In genomic region chr10:123158682-123159081, GRCh38 we compare ENCODE assay signal across 16 cellular contexts. TPM values are rescaled to one million over a fixed set of nuclear protein-coding genes. Genes with fewer than 3 reads are reported as not detected.
DNase-seq lines count a peak whose midpoint lies in the region; TF ChIP-seq lines count a peak whose summit lies in the region.
"Had no signal": no experiment of that assay in that cellular context is flagged by ENCODE, and none has a peak within 500 bp of the region (broad histone marks: within the 10 kb centered on the region; RNA-seq: fewer than 3 reads in every experiment).

No MANE protein-coding gene starts in this region.

- peaks cover 36% of the 10 kb centered on the region for H3K36me3 ChIP-seq in effector memory CD4-positive, alpha-beta T cell (ENCODE audit: control insufficient read depth, insufficient read depth, low read length)

- DNase-seq in activated T-cell treated with anti-CD3 and anti-CD28 coated beads, Interleukin-2, amount 50 U/mL, for 24 hours = no peak
- no peak for DNase-seq in activated T-cell treated with anti-CD3 and anti-CD28 coated beads for 4 hours
- no peak for DNase-seq in HFFc6
- no peak for DNase-seq in activated T-helper 1 cell treated with anti-CD3 and anti-CD28 coated beads, Interleukin-12 subunit alpha, Interleukin-12 subunit beta, Interleukin-2, Interleukin-4 antibody, amounts not matched to agents 30 ng/mL and 10 ng/mL and 1 ng/mL, durations not matched to agents 14 hours and 24 hours and 36 hours (ENCODE audit: low spot score)
- no peak for DNase-seq in effector memory CD4-positive, alpha-beta T cell
- no peak for DNase-seq in chondrocyte (ENCODE audit: low spot score)
- no peak for DNase-seq in NK-92 (lab: John Stamatoyannopoulos, UW; ENCODE audit: unreplicated experiment)
- DNase-seq: activated CD4-positive, alpha-beta T cell treated with anti-CD3 and anti-CD28 coated beads for 4 hours; H7; islet precursor cell; NCI-H146 had no signal

- peak overlapping the region; percentile 99 for H3K4me3 Mint-ChIP-seq in activated T-cell treated with anti-CD3 and anti-CD28 coated beads, Interleukin-2, amount 50 U/mL, for 24 hours
- H3K4me3 Mint-ChIP-seq in HFFc6 (peak overlapping the region; percentile 81), nephron (peak overlapping the region in 2 of 3 experiments; percentile 5 to 9), chondrocyte (ENCODE audit: unreplicated experiment) (no peak overlapping the region)
- peak overlapping the region; percentile 69 for H3K4me3 Mint-ChIP-seq in activated T-helper 1 cell treated with anti-CD3 and anti-CD28 coated beads, Interleukin-12 subunit alpha, Interleukin-12 subunit beta, Interleukin-2, Interleukin-4 antibody, amounts not matched to agents 30 ng/mL and 10 ng/mL and 1 ng/mL, durations not matched to agents 14 hours and 24 hours and 36 hours
- H3K4me3 Mint-ChIP-seq: mesothelial cell of epicardium had no signal

- TF ChIP-seq CTCF in HFFc6 (IDR thresholded peaks at IDR 0.05) = no peak
- TF ChIP-seq CTCF in nephron (IDR thresholded peaks at IDR 0.05; ENCODE audit: unreplicated experiment in 3 of 3) = no peak
- no peak for TF ChIP-seq CTCF in chondrocyte (IDR thresholded peaks at IDR 0.05)

- H3K4me1 ChIP-seq in effector memory CD4-positive, alpha-beta T cell (ENCODE audit: control insufficient read depth, insufficient read depth, low read length, poor library complexity, severe bottlenecking) = peaks cover 40% of the 10 kb centered on the region

- no peaks in the 10 kb centered on the region for H3K9me3 ChIP-seq in effector memory CD4-positive, alpha-beta T cell (ENCODE audit: control insufficient read depth, low read length)

- H3K36me3 Mint-ChIP-seq in activated T-cell treated with anti-CD3 and anti-CD28 coated beads, Interleukin-2, amount 50 U/mL, for 24 hours (ENCODE audit: low read depth) = peaks cover 95% of the 10 kb centered on the region
- H3K36me3 Mint-ChIP-seq in HFFc6 (ENCODE audit: low read depth) (peaks cover 65% of the 10 kb centered on the region), nephron (ENCODE audit: low read depth) (peaks cover 64% of the 10 kb centered on the region), chondrocyte (ENCODE audit: low read depth) (peaks cover 32% of the 10 kb centered on the region)
- peaks cover 57% of the 10 kb centered on the region for H3K36me3 Mint-ChIP-seq in activated T-helper 1 cell treated with anti-CD3 and anti-CD28 coated beads, Interleukin-12 subunit alpha, Interleukin-12 subunit beta, Interleukin-2, Interleukin-4 antibody, amounts not matched to agents 30 ng/mL and 10 ng/mL and 1 ng/mL, durations not matched to agents 14 hours and 24 hours and 36 hours (ENCODE audit: low read depth)

- intact Hi-C loops in activated T-helper 1 cell treated with anti-CD3 and anti-CD28 coated beads, Interleukin-12 subunit alpha, Interleukin-12 subunit beta, Interleukin-2, Interleukin-4 antibody, amounts not matched to agents 30 ng/mL and 10 ng/mL and 1 ng/mL, durations not matched to agents 14 hours and 24 hours and 36 hours (cut with micrococcal nuclease) = loop anchor here (10.0 kb wide), 3 partner anchors 1066 to 1566 kb away; partner anchors contain the start of gene ATE1

- no peaks in the 10 kb centered on the region for H3K27me3 ChIP-seq in effector memory CD4-positive, alpha-beta T cell (replicated peaks; ENCODE audit: control insufficient read depth, insufficient read depth, low read length, poor library complexity, severe bottlenecking)

- peaks cover 68% of the 10 kb centered on the region for H3K4me1 Mint-ChIP-seq in activated T-cell treated with anti-CD3 and anti-CD28 coated beads, Interleukin-2, amount 50 U/mL, for 24 hours (ENCODE audit: low read depth)
- H3K4me1 Mint-ChIP-seq in HFFc6 (ENCODE audit: low read depth) (peaks cover 63% of the 10 kb centered on the region), nephron (peaks cover 17% of the 10 kb centered on the region), chondrocyte (ENCODE audit: low read depth) (peaks cover 39% of the 10 kb centered on the region)
- peaks cover 69% of the 10 kb centered on the region for H3K4me1 Mint-ChIP-seq in activated T-helper 1 cell treated with anti-CD3 and anti-CD28 coated beads, Interleukin-12 subunit alpha, Interleukin-12 subunit beta, Interleukin-2, Interleukin-4 antibody, amounts not matched to agents 30 ng/mL and 10 ng/mL and 1 ng/mL, durations not matched to agents 14 hours and 24 hours and 36 hours (ENCODE audit: low read depth)

- H3K9me3 Mint-ChIP-seq in activated T-cell treated with anti-CD3 and anti-CD28 coated beads, Interleukin-2, amount 50 U/mL, for 24 hours = no peaks in the 10 kb centered on the region
- H3K9me3 Mint-ChIP-seq in HFFc6 (no peaks in the 10 kb centered on the region), nephron (no peaks in the 10 kb centered on the region), chondrocyte (ENCODE audit: low read depth) (no peaks in the 10 kb centered on the region)
- H3K9me3 Mint-ChIP-seq in activated T-helper 1 cell treated with anti-CD3 and anti-CD28 coated beads, Interleukin-12 subunit alpha, Interleukin-12 subunit beta, Interleukin-2, Interleukin-4 antibody, amounts not matched to agents 30 ng/mL and 10 ng/mL and 1 ng/mL, durations not matched to agents 14 hours and 24 hours and 36 hours = no peaks in the 10 kb centered on the region
- H3K9me3 Mint-ChIP-seq: mesothelial cell of epicardium had no signal

- H3K27me3 Mint-ChIP-seq in activated T-cell treated with anti-CD3 and anti-CD28 coated beads, Interleukin-2, amount 50 U/mL, for 24 hours = no peaks in the 10 kb centered on the region
- H3K27me3 Mint-ChIP-seq in HFFc6 (ENCODE audit: insufficient read depth) = peaks cover 3% of the 10 kb centered on the region; the same call in 1 of the 2 replicates
- no peaks in the 10 kb centered on the region for H3K27me3 Mint-ChIP-seq in activated T-helper 1 cell treated with anti-CD3 and anti-CD28 coated beads, Interleukin-12 subunit alpha, Interleukin-12 subunit beta, Interleukin-2, Interleukin-4 antibody, amounts not matched to agents 30 ng/mL and 10 ng/mL and 1 ng/mL, durations not matched to agents 14 hours and 24 hours and 36 hours (ENCODE audit: insufficient read depth)
- peaks cover 6% of the 10 kb centered on the region for H3K27me3 Mint-ChIP-seq in nephron (ENCODE audit: low read depth)
- H3K27me3 Mint-ChIP-seq in chondrocyte (ENCODE audit: low read depth) = no peaks in the 10 kb centered on the region

- no peak overlapping the region for H3K27ac ChIP-seq in effector memory CD4-positive, alpha-beta T cell (ENCODE audit: insufficient read depth, low read length, poor library complexity, severe bottlenecking)
- H3K27ac ChIP-seq: epithelial cell of prostate had no signal

- H3K27ac Mint-ChIP-seq in activated T-cell treated with anti-CD3 and anti-CD28 coated beads, Interleukin-2, amount 50 U/mL, for 24 hours = peak overlapping the region; percentile 37
- H3K27ac Mint-ChIP-seq in HFFc6 (peak overlapping the region; percentile 6; the same call in 1 of the 2 replicates), nephron (no peak overlapping the region), chondrocyte (ENCODE audit: unreplicated experiment) (no peak overlapping the region)
- no peak overlapping the region for H3K27ac Mint-ChIP-seq in activated T-helper 1 cell treated with anti-CD3 and anti-CD28 coated beads, Interleukin-12 subunit alpha, Interleukin-12 subunit beta, Interleukin-2, Interleukin-4 antibody, amounts not matched to agents 30 ng/mL and 10 ng/mL and 1 ng/mL, durations not matched to agents 14 hours and 24 hours and 36 hours
- H3K27ac Mint-ChIP-seq: mesothelial cell of epicardium had no signal

- H3K4me3 ChIP-seq in effector memory CD4-positive, alpha-beta T cell (ENCODE audit: insufficient read depth, low read depth, low read length, poor library complexity, severe bottlenecking) = no peak overlapping the region
- H3K4me3 ChIP-seq: smooth muscle cell had no signal

RNA-seq across cellular contexts. Expression of gene BUB3, which starts 4.5 kb away (rescaled TPM):
- 100 to 1,000 TPM; 154 to 214 (median 202) TPM for total RNA-seq in HFFc6 (2021; fragmentation: NEBNext Ultra II Directional; extraction: Animal tissue kit (Norgen Biotek cat#: 25700))
- total RNA-seq in activated T-helper 1 cell treated with anti-CD3 and anti-CD28 coated beads, Interleukin-12 subunit alpha, Interleukin-12 subunit beta, Interleukin-2, Interleukin-4 antibody, amounts not matched to agents 30 ng/mL and 10 ng/mL and 1 ng/mL, durations not matched to agents 14 hours and 24 hours and 36 hours = 197 and 201 TPM in 2 replicates
- total RNA-seq in chondrocyte = 69.8 to 74.1 TPM (median 71.9 TPM) in 3 replicates

RNA-seq across cellular contexts. Expression of gene HMX2, which starts 10.7 kb away (rescaled TPM):
- not detected for total RNA-seq in HFFc6 (2021; fragmentation: NEBNext Ultra II Directional; extraction: Animal tissue kit (Norgen Biotek cat#: 25700))
- not detected in 2 replicates for total RNA-seq in activated T-helper 1 cell treated with anti-CD3 and anti-CD28 coated beads, Interleukin-12 subunit alpha, Interleukin-12 subunit beta, Interleukin-2, Interleukin-4 antibody, amounts not matched to agents 30 ng/mL and 10 ng/mL and 1 ng/mL, durations not matched to agents 14 hours and 24 hours and 36 hours
- not detected in 3 replicates for total RNA-seq in chondrocyte
- total RNA-seq: H7, mesothelial cell of epicardium, omental fat pad, smooth muscle cell had no signal

RNA-seq across cellular contexts. Expression of gene HMX3, which starts 22.9 kb away (rescaled TPM):
- total RNA-seq in HFFc6 (2021; fragmentation: NEBNext Ultra II Directional; extraction: Animal tissue kit (Norgen Biotek cat#: 25700)) = not detected
- not detected in 2 replicates for total RNA-seq in activated T-helper 1 cell treated with anti-CD3 and anti-CD28 coated beads, Interleukin-12 subunit alpha, Interleukin-12 subunit beta, Interleukin-2, Interleukin-4 antibody, amounts not matched to agents 30 ng/mL and 10 ng/mL and 1 ng/mL, durations not matched to agents 14 hours and 24 hours and 36 hours
- not detected in 3 replicates for total RNA-seq in chondrocyte
- total RNA-seq: H7, mesothelial cell of epicardium, smooth muscle cell had no signal

Comparison
In these comparisons a context has a peak if more than half of its experiments do, and no peak if none do; other contexts are left out.
1. H3K27ac Mint-ChIP-seq: peak in activated T-cell treated with anti-CD3 and anti-CD28 coated beads, Interleukin-2, amount 50 U/mL, for 24 hours (single experiment) and HFFc6 (single experiment); none in activated T-helper 1 cell treated with anti-CD3 and anti-CD28 coated beads, Interleukin-12 subunit alpha, Interleukin-12 subunit beta, Interleukin-2, Interleukin-4 antibody, amounts not matched to agents 30 ng/mL and 10 ng/mL and 1 ng/mL, durations not matched to agents 14 hours and 24 hours and 36 hours (single experiment), nephron (0 of 3) and chondrocyte (single experiment).